ENCODE assay signal across 8 cellular contexts in the genomic region with DNA sequence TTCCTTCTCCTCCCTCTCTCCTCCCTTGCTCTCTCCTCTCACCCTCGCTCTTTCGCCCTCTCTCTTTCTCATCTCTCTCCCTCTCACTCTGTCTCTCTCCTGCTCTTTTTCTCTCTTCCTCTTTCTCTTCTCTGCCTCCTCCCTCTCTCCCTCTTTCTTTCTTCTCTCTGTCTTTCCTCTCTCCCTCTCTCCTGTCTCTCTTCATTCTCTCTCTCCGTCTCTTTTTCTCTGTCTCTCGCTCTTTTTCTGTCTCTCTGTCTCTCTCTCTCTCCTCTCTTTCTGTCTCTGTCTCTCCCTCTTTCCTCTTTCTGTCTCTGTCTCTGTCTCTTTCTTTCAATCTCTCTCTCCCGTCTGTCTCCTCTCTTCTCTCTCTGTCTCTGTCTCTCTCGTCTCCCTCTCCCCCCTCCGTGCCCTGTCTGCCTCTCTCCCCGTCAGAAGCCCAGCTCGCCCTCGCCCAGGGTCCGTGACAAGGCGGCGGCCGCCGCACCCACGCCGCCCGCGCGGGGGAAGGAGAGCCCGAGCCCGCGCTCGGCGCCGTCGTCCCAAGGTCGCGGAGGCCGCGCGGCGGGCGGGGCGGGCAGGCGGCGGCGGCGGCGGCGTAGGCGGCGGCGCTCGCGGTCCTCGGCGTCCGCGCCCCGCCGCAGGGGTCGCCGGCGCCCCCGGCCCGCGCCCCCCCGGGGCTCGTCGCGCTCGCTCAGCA. TPM values are rescaled to one million over a fixed set of nuclear protein-coding genes. Genes with fewer than 3 reads are reported as not detected.
A peak's percentile ranks its signal among the peaks of the same experiment; 100 is the strongest.
DNase-seq lines count a peak whose midpoint lies in the region; TF ChIP-seq lines count a peak whose summit lies in the region.

No MANE protein-coding gene starts in this region.

- H3K4me2 ChIP-seq in KMS-11, result no peak overlapping the region

- H3K4me3 ChIP-seq in AG04450 (ENCODE audit: low read depth, low read length) (peak overlapping the region; percentile 36), KMS-11 (IDR thresholded peaks at IDR 0.05; ENCODE audit: insufficient read depth, low read depth, low read length) (no peak overlapping the region), coronary artery (peak overlapping the region; percentile 84), mucosa of stomach (ENCODE audit: low read length) (no peak overlapping the region)

- TF ChIP-seq CTCF in AG04450 (IDR thresholded peaks at IDR 0.05; ENCODE audit: low read depth, low read length), result no peak
- no peak for TF ChIP-seq CTCF in KMS-11 (conservative IDR thresholded peaks at IDR 0.05; ENCODE audit: low read depth, low read length)
- TF ChIP-seq CTCF in coronary artery (IDR thresholded peaks at IDR 0.05), result no peak
- no peak for TF ChIP-seq CTCF in GM10266 (IDR thresholded peaks at IDR 0.05; ENCODE audit: control insufficient read depth, insufficient read depth, low read depth, missing control alignments)

- H3K9me3 ChIP-seq in AG04450 (ENCODE audit: control insufficient read depth, insufficient read depth, low read length), result no peaks in the 10 kb centered on the region; the same call in 1 of the 2 replicates
- no peaks in the 10 kb centered on the region for H3K9me3 ChIP-seq in mucosa of stomach (ENCODE audit: control insufficient read depth, low read length)

- no peak overlapping the region for H3K9ac ChIP-seq in KMS-11
- H3K9ac ChIP-seq in mucosa of stomach (ENCODE audit: low read length), result peak overlapping the region; percentile 47

- no peaks in the 10 kb centered on the region for H4K20me1 ChIP-seq in KMS-11 (ENCODE audit: insufficient read depth)

- H3K27me3 ChIP-seq in AG04450 (ENCODE audit: control insufficient read depth, insufficient read depth, low read length) (peaks cover 41% of the 10 kb centered on the region), KMS-11 (ENCODE audit: insufficient read depth, low read depth) (peaks cover 84% of the 10 kb centered on the region), mucosa of stomach (ENCODE audit: control insufficient read depth, insufficient read depth, low read length) (peaks cover 45% of the 10 kb centered on the region)

- POLR2A ChIA-PET in AG04450 (lab: Yijun Ruan, JAX), result interaction anchor here (0.5 to 1.9 kb wide), 2 partner anchors 10 to 230 kb away, joined by 4 to 15 read pairs; no protein-coding TSS in a partner anchor

- H3K79me2 ChIP-seq in KMS-11 (ENCODE audit: insufficient read depth, low read depth), result no peaks in the 10 kb centered on the region

- DNase-seq in AG04450 (ENCODE audit: low read depth, low spot score) (no peak), coronary artery (ENCODE audit: low spot score) (no peak), NCI-H187 treated with DMSO at 0.1 percent for 48 hours (lab: John Stamatoyannopoulos, UW) (no peak), NCI-H2196 treated with DMSO at 0.1 percent for 48 hours (lab: John Stamatoyannopoulos, UW; ENCODE audit: unreplicated experiment) (no peak), GM10266 (ENCODE audit: extremely low spot score) (no peak)
- no peak for DNase-seq in activated effector memory CD4-positive, alpha-beta T cell treated with Interleukin-2 at 50 U/mL for 16 hours

- H2AFZ ChIP-seq in KMS-11 (ENCODE audit: low read depth), result peak overlapping the region; percentile 38; the same call in 1 of the 2 replicates

- CTCF ChIA-PET in AG04450 (lab: Charles Lee), result interaction anchor here (1.4 to 1.8 kb wide), 2 partner anchors 10 to 18 kb away, joined by 4 to 14 read pairs; no protein-coding TSS in a partner anchor

- H3K4me1 ChIP-seq in KMS-11 (ENCODE audit: low read depth, poor library complexity, severe bottlenecking) (peaks cover 4% of the 10 kb centered on the region), mucosa of stomach (ENCODE audit: control insufficient read depth, insufficient read depth, low read length) (peaks cover 16% of the 10 kb centered on the region)

- no peak overlapping the region for H3K27ac ChIP-seq in AG04450 (ENCODE audit: low read depth, low read length)
- H3K27ac ChIP-seq in KMS-11, result no peak overlapping the region
- H3K27ac ChIP-seq in coronary artery, result no peak overlapping the region

- H3K36me3 ChIP-seq in KMS-11 (ENCODE audit: insufficient read depth) (no peaks in the 10 kb centered on the region), mucosa of stomach (ENCODE audit: control insufficient read depth, insufficient read depth, low read length) (no peaks in the 10 kb centered on the region)

RNA-seq across cellular contexts. Expression of a gene that starts 21.3 kb away (rescaled TPM):
- 290 and 526 TPM in 2 replicates for polyA plus RNA-seq in AG04450 (2011; rRNA removed)
- 75.3 and 81.1 TPM in 2 replicates for polyA minus RNA-seq in AG04450 (2011; rRNA and poly(A)+ RNA removed)

Comparison
In these comparisons a context has a peak if more than half of its experiments do, and no peak if none do; other contexts are left out.
1. H3K4me3 ChIP-seq: peak in AG04450 (single experiment) and coronary artery (single experiment); none in KMS-11 (single experiment) and mucosa of stomach (single experiment).